ENCODE assay signal across 21 cellular contexts in genomic region chr21:41907496-41908258, GRCh38. TPM values are rescaled to one million over a fixed set of nuclear protein-coding genes. Genes with fewer than 3 reads are reported as not detected.
DNase-seq lines count a peak whose midpoint lies in the region; ATAC-seq, FAIRE-seq and TF ChIP-seq lines count a peak whose summit lies in the region.
"Had no signal": no experiment of that assay in that cellular context is flagged by ENCODE, and none has a peak within 500 bp of the region (broad histone marks: within the 10 kb centered on the region; RNA-seq: fewer than 3 reads in every experiment).

No MANE protein-coding gene starts in this region.

- TF ChIP-seq RAD21 in H1 (IDR thresholded peaks at IDR 0.05 in 1 of 2, conservative IDR thresholded peaks at IDR 0.05 in 1 of 2; ENCODE audit: low read depth in 2 of 2, low read length in 2 of 2) = no peak

- H3K27me3 Mint-ChIP-seq in stimulated activated naive B cell treated with anti-CD40 and anti-IgM and Interleukin-4, amounts not matched to agents 10 μg/mL and 1 μg/mL and 100 μg/mL, for 72 hours = no peaks in the 10 kb centered on the region
- H3K27me3 Mint-ChIP-seq: B cell; CD4-positive, CD25-positive, alpha-beta regulatory T cell had no signal

- TF ChIP-seq POLR2A in H1 (IDR thresholded peaks at IDR 0.05; ENCODE audit: control extremely low read depth in 1 of 2, low read depth in 2 of 2, low read length in 2 of 2) (no peak), sigmoid colon (IDR thresholded peaks at IDR 0.05) (no peak)

- CTCF ChIA-PET in H1 (lab: Charles Lee; ENCODE audit: partially characterized antibody) = interaction anchor here (0.8 to 1.1 kb wide), 2 partner anchors 88 to 91 kb away, joined by 3 read pairs; no protein-coding TSS in a partner anchor

- H2BK120ac ChIP-seq in H1 (replicated peaks; ENCODE audit: low read depth, low read length) = no peak overlapping the region

- ATAC-seq in left ventricle myocardium superior = no peak
- ATAC-seq in Right ventricle myocardium inferior = no peak
- ATAC-seq in stimulated activated naive B cell treated with anti-CD40 and anti-IgM and Interleukin-4, amounts not matched to agents 10 μg/mL and 1 μg/mL and 100 μg/mL, for 72 hours (replicated peaks) = no peak
- ATAC-seq: CD8-positive, alpha-beta T cell had no signal

- TF ChIP-seq CTCF in H1 (IDR thresholded peaks at IDR 0.05; ENCODE audit: control extremely low read depth in 1 of 3, insufficient read depth in 1 of 3, low read depth in 1 of 3, low read length in 3 of 3) (no peak), sigmoid colon (IDR thresholded peaks at IDR 0.05) (no peak)

- no peaks in the 10 kb centered on the region for H4K20me1 ChIP-seq in H1 (replicated peaks in 1 of 2; ENCODE audit: control insufficient read depth in 1 of 2, insufficient read depth in 2 of 2, low read length in 2 of 2)
- H4K20me1 ChIP-seq: BLaER1 had no signal

- no peak overlapping the region for H3K4ac ChIP-seq in H1 (replicated peaks; ENCODE audit: insufficient read length, low read depth, low read length)

- H3K79me2 ChIP-seq in H1 (ENCODE audit: control insufficient read depth in 1 of 2, insufficient read depth in 2 of 2, low read length in 2 of 2) = no peaks in the 10 kb centered on the region

- H3K79me1 ChIP-seq in H1 (ENCODE audit: low read depth, low read length) = no peaks in the 10 kb centered on the region

- peak overlapping the region; percentile 33 for H3K23ac ChIP-seq in H1 (ENCODE audit: insufficient read length)

- H3K23me2 ChIP-seq in H1 (ENCODE audit: low read depth, low read length) = no peaks in the 10 kb centered on the region

- H3K14ac ChIP-seq in H1 (ENCODE audit: insufficient read length) = no peak overlapping the region

- H3K4me2 ChIP-seq in H1 (ENCODE audit: insufficient read depth in 1 of 2, low read depth in 2 of 2, low read length in 2 of 2) = no peak overlapping the region

- no peak overlapping the region for H2BK15ac ChIP-seq in H1 (ENCODE audit: low read length)

- H4K5ac ChIP-seq in H1 (ENCODE audit: insufficient read length, low read depth, low read length) = no peak overlapping the region

- no peak overlapping the region for H2AK5ac ChIP-seq in H1 (ENCODE audit: low read depth, low read length)

- 94% methylated on average over 36 of the region's 36 CpGs; no CpG with 5 or more reads in 1 of the 2 experiments for WGBS in H1 (ENCODE audit: extremely low coverage in 1 of 2, insufficient coverage in 1 of 2, insufficient read length in 1 of 2, insufficient replicate concordance in 2 of 2, low coverage in 1 of 2, low lambda C conversion rate in 2 of 2, missing lambda C conversion rate in 1 of 2), 2 experiments
- 92 to 95% methylated on average over 36 of the region's 36 CpGs for WGBS in sigmoid colon, 2 donors

- no peak overlapping the region for H3K18ac ChIP-seq in H1 (ENCODE audit: extremely low read depth, low read length)

- H2BK12ac ChIP-seq in H1 (ENCODE audit: low read depth, low read length) = no peak overlapping the region

- TF ChIP-seq EP300 in H1 (IDR thresholded peaks at IDR 0.05; ENCODE audit: borderline replicate concordance in 1 of 2, low read depth in 2 of 2, low read length in 2 of 2) (no peak), sigmoid colon (IDR thresholded peaks at IDR 0.05) (no peak)

- H3K4me1 ChIP-seq in H1 (replicated peaks in 1 of 4; ENCODE audit: control insufficient read depth in 3 of 4, insufficient read depth in 4 of 4, low read length in 3 of 4) = no peaks in the 10 kb centered on the region; a peak in 1 of 7 replicates
- H3K4me1 ChIP-seq in sigmoid colon = no peaks in the 10 kb centered on the region
- H3K4me1 ChIP-seq: Caco-2 had no signal

- no peaks in the 10 kb centered on the region for H3K4me1 Mint-ChIP-seq in stimulated activated naive B cell treated with anti-CD40 and anti-IgM and Interleukin-4, amounts not matched to agents 10 μg/mL and 1 μg/mL and 100 μg/mL, for 72 hours
- H3K4me1 Mint-ChIP-seq: B cell; CD4-positive, CD25-positive, alpha-beta regulatory T cell had no signal

- H2AFZ ChIP-seq in H1 (ENCODE audit: low read length) = no peak overlapping the region

- no peak overlapping the region for H4K91ac ChIP-seq in H1 (replicated peaks; ENCODE audit: insufficient read length, low read length)

- intact Hi-C loops in left ventricle myocardium superior (cut with micrococcal nuclease) = no loop called here
- intact Hi-C loops in Right ventricle myocardium inferior (cut with DNase I) = no loop called here
- intact Hi-C loops in sigmoid colon (cut with DNase I) = no loop called here

- H3K27ac ChIP-seq in H1 (ENCODE audit: low read depth, low read length) (no peak overlapping the region; the same call in 1 of the 2 replicates), sigmoid colon (no peak overlapping the region)
- H3K27ac ChIP-seq: 22Rv1, BLaER1, C4-2B had no signal

- no peak overlapping the region for H2BK5ac ChIP-seq in H1 (ENCODE audit: low read depth, low read length)

- H4K8ac ChIP-seq in H1 (ENCODE audit: extremely low read depth, insufficient read depth, low read length) = no peak overlapping the region

- no peak overlapping the region for H3K9ac ChIP-seq in H1 (replicated peaks in 1 of 4; ENCODE audit: extremely low read depth in 1 of 4, low read depth in 3 of 4, low read length in 3 of 4)

- H3K27me3 ChIP-seq in H1 (replicated peaks in 1 of 4; ENCODE audit: control insufficient read depth in 3 of 4, extremely low read depth in 1 of 4, insufficient read depth in 3 of 4, low read length in 3 of 4) (no peaks in the 10 kb centered on the region), sigmoid colon (no peaks in the 10 kb centered on the region)
- H3K27me3 ChIP-seq: BLaER1 had no signal

- no peak overlapping the region for H3K27ac Mint-ChIP-seq in stimulated activated naive B cell treated with anti-CD40 and anti-IgM and Interleukin-4, amounts not matched to agents 10 μg/mL and 1 μg/mL and 100 μg/mL, for 72 hours
- H3K27ac Mint-ChIP-seq: B cell; CD8-positive, alpha-beta T cell had no signal

- H3K9me3 Mint-ChIP-seq in stimulated activated naive B cell treated with anti-CD40 and anti-IgM and Interleukin-4, amounts not matched to agents 10 μg/mL and 1 μg/mL and 100 μg/mL, for 72 hours = no peaks in the 10 kb centered on the region
- H3K9me3 Mint-ChIP-seq: CD4-positive, CD25-positive, alpha-beta regulatory T cell; CD8-positive, alpha-beta T cell had no signal

- no peak overlapping the region for H3K4me3 Mint-ChIP-seq in stimulated activated naive B cell treated with anti-CD40 and anti-IgM and Interleukin-4, amounts not matched to agents 10 μg/mL and 1 μg/mL and 100 μg/mL, for 72 hours
- H3K4me3 Mint-ChIP-seq: B cell; CD4-positive, CD25-positive, alpha-beta regulatory T cell; CD8-positive, alpha-beta T cell had no signal

- FAIRE-seq in H1 (lab: Jason Lieb, UNC) = no peak
- FAIRE-seq: A204.1, G401.6, GM12892 had no signal

- H3K36me3 ChIP-seq in H1 (ENCODE audit: control insufficient read depth in 2 of 4, insufficient read depth in 4 of 4, low read length in 3 of 4) (no peaks in the 10 kb centered on the region; a peak in 2 of 8 replicates), sigmoid colon (peaks cover 10 to 93% (median 38%) of the 10 kb centered on the region in 4 donors)

- no peak overlapping the region for H3K56ac ChIP-seq in H1 (replicated peaks; ENCODE audit: insufficient read length, low read depth, low read length)

- POLR2A ChIA-PET in H1 (lab: Charles Lee; ENCODE audit: partially characterized antibody) = no interaction called here

- no peak overlapping the region for H2BK20ac ChIP-seq in H1 (ENCODE audit: low read length)

- H3K4me3 ChIP-seq in H1 (ENCODE audit: extremely low read depth in 1 of 4, insufficient read depth in 2 of 4, low read depth in 3 of 4, low read length in 4 of 4) (no peak overlapping the region), sigmoid colon (no peak overlapping the region)
- H3K4me3 ChIP-seq: BLaER1 had no signal

- DNase-seq in left ventricle myocardium superior (peak; percentile 23), Right ventricle myocardium inferior (ENCODE audit: missing footprints) (no peak), H1 (ENCODE audit: low read depth in 1 of 2, low spot score in 2 of 2) (no peak), sigmoid colon (peak; percentile 60)
- DNase-seq in activated CD8-positive, alpha-beta memory T cell treated with anti-CD3 and anti-CD28 coated beads, Interleukin-2, amount 50 U/mL, for 48 hours = no peak
- no peak for DNase-seq in stimulated activated naive B cell treated with anti-CD40 and anti-IgM and Interleukin-4, amounts not matched to agents 10 μg/mL and 1 μg/mL and 100 μg/mL, for 72 hours
- DNase-seq: Caco-2; CD4-positive, CD25-positive, alpha-beta regulatory T cell; CD8-positive, alpha-beta T cell; DMS153; DND-41; GOT3; H7; HCEC 1CT had no signal

- H3K9me3 ChIP-seq in H1 (ENCODE audit: insufficient read depth in 2 of 2, low read depth in 1 of 2, low read length in 1 of 2) = no peaks in the 10 kb centered on the region
- H3K9me3 ChIP-seq in sigmoid colon = no peaks in the 10 kb centered on the region
- H3K9me3 ChIP-seq: BLaER1, Caco-2 had no signal

- peaks cover 40 to 57% of the 10 kb centered on the region in 2 donors for H3K36me3 Mint-ChIP-seq in stimulated activated naive B cell treated with anti-CD40 and anti-IgM and Interleukin-4, amounts not matched to agents 10 μg/mL and 1 μg/mL and 100 μg/mL, for 72 hours

RNA-seq across cellular contexts. Expression of gene PRDM15, which starts 28.5 kb away (rescaled TPM):
- 3.7 TPM for total RNA-seq in left ventricle myocardium superior
- total RNA-seq in Right ventricle myocardium inferior = 4.6 TPM
- 10.5 TPM in 2 replicates for total RNA-seq in H1 (2021; fragmentation: NEBNext Ultra II Directional; extraction: Animal tissue kit (Norgen Biotek cat#: 25700))
- polyA plus RNA-seq in H1 (2011; rRNA removed) = 9.7 and 11.5 TPM in 2 replicates
- polyA plus RNA-seq in H1 (2011; cell fraction: cytosol; rRNA removed) = 8.9 TPM
- 32.0 TPM for polyA plus RNA-seq in H1 (2011; cell fraction: nucleus; rRNA removed)
- polyA plus RNA-seq in H1 (2012, experiment 1 of 2) = 7.7 to 9.1 TPM (median 8.6 TPM) in 4 replicates
- polyA plus RNA-seq in H1 (2012, experiment 2 of 2) = 0.76 TPM
- 4.3 TPM for polyA plus RNA-seq in H1 (2013, experiment 1 of 2)
- 4.1 TPM for polyA plus RNA-seq in H1 (2013, experiment 2 of 2)
- 34.3 and 35.1 TPM in 2 replicates for polyA minus RNA-seq in H1 (2011; rRNA and poly(A)+ RNA removed)
- 8.6 TPM for polyA minus RNA-seq in H1 (2011; cell fraction: cytosol; rRNA and poly(A)+ RNA removed)
- polyA minus RNA-seq in H1 (2011; cell fraction: nucleus; rRNA and poly(A)+ RNA removed) = 22.0 TPM
- total RNA-seq in sigmoid colon = 1 to 10 TPM; 3.5 to 6.9 (median 5.2) TPM
- polyA plus RNA-seq in sigmoid colon = 1 to 10 TPM; 1.2 to 5.7 (median 3.0) TPM

RNA-seq across cellular contexts. Expression of gene C2CD2, which starts 46.1 kb away (rescaled TPM):
- total RNA-seq in left ventricle myocardium superior (5.2 TPM), Right ventricle myocardium inferior (7.0 TPM), sigmoid colon (10 to 100 TPM; 19.0 to 45.1 (median 22.2) TPM)
- total RNA-seq in H1 (2021; fragmentation: NEBNext Ultra II Directional; extraction: Animal tissue kit (Norgen Biotek cat#: 25700)) = 12.4 and 13.0 TPM in 2 replicates
- polyA plus RNA-seq in H1 (2011; rRNA removed) (10.4 and 10.7 TPM in 2 replicates), sigmoid colon (1 to 10 TPM; 1.8 to 8.3 (median 3.7) TPM)
- 11.0 TPM for polyA plus RNA-seq in H1 (2011; cell fraction: cytosol; rRNA removed)
- polyA plus RNA-seq in H1 (2011; cell fraction: nucleus; rRNA removed) = 13.4 TPM
- 9.3 to 12.8 TPM (median 10.8 TPM) in 4 replicates for polyA plus RNA-seq in H1 (2012, experiment 1 of 2)
- 1.4 TPM for polyA plus RNA-seq in H1 (2012, experiment 2 of 2)
- polyA plus RNA-seq in H1 (2013, experiment 1 of 2) = 6.7 TPM
- 7.0 TPM for polyA plus RNA-seq in H1 (2013, experiment 2 of 2)
- polyA minus RNA-seq in H1 (2011; rRNA and poly(A)+ RNA removed) = 47.7 and 67.1 TPM in 2 replicates
- 19.1 TPM for polyA minus RNA-seq in H1 (2011; cell fraction: cytosol; rRNA and poly(A)+ RNA removed)
- 19.0 TPM for polyA minus RNA-seq in H1 (2011; cell fraction: nucleus; rRNA and poly(A)+ RNA removed)

Comparison
In these comparisons a context has a peak if more than half of its experiments do, and no peak if none do; other contexts are left out.
1. DNase-seq: peak in left ventricle myocardium superior (single experiment) and sigmoid colon (single experiment); none in Right ventricle myocardium inferior (single experiment), H1 (0 of 2), activated CD8-positive, alpha-beta memory T cell treated with anti-CD3 and anti-CD28 coated beads, Interleukin-2, amount 50 U/mL, for 48 hours (single experiment) and stimulated activated naive B cell treated with anti-CD40 and anti-IgM and Interleukin-4, amounts not matched to agents 10 μg/mL and 1 μg/mL and 100 μg/mL, for 72 hours (single experiment).